Comparison of ENCODE assay signal across 15 cellular contexts in the genomic region with DNA sequence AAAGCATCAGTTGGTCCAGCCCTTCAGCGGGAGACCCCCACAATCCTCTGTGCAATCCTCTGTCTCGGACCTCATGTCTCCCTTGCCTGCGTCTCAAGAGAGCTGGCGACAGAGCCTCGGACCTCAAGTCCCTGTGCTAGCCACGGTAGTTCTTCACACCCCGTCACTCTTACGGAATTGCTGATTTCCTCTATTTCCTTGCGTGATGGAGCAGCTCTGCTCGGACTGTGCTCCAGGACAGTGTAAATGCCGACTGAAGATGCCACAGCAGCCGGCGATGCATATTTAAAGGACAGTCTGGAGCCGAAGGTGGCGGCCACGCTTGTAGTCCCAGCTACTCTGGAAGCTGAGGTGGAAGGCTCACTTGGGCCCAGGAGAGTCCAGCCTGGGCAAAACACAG. TPM values are rescaled to one million over a fixed set of nuclear protein-coding genes. Genes with fewer than 3 reads are reported as not detected.
DNase-seq lines count a peak whose midpoint lies in the region; ATAC-seq lines count a peak whose summit lies in the region.
"Had no signal": no experiment of that assay in that cellular context is flagged by ENCODE, and none has a peak within 500 bp of the region (broad histone marks: within the 10 kb centered on the region; RNA-seq: fewer than 3 reads in every experiment).

No MANE protein-coding gene starts in this region.

- peaks cover 5% of the 10 kb centered on the region for H3K79me1 ChIP-seq in mesenchymal stem cell (replicated peaks; ENCODE audit: low read length, poor library complexity, severe bottlenecking)

- intact Hi-C loops in CD4-positive, alpha-beta memory T cell (cut with micrococcal nuclease): no loop called here
- intact Hi-C loops in activated T-helper 1 cell treated with anti-CD3 and anti-CD28 coated beads, Interleukin-12 subunit alpha, Interleukin-12 subunit beta, Interleukin-2, Interleukin-4 antibody, amounts not matched to agents 30 ng/mL and 10 ng/mL and 1 ng/mL, durations not matched to agents 14 hours and 24 hours and 36 hours (cut with micrococcal nuclease): loop anchor here (10.0 kb wide), 1 partner anchor 240 kb away; no protein-coding TSS in a partner anchor

- H3K23ac ChIP-seq in mesenchymal stem cell (ENCODE audit: low read length in 2 of 2): no peak overlapping the region

- no peaks in the 10 kb centered on the region for H3K9me3 ChIP-seq in CD4-positive, alpha-beta memory T cell (ENCODE audit: control insufficient read depth in 1 of 2, low read length in 2 of 2)
- no peaks in the 10 kb centered on the region for H3K9me3 ChIP-seq in mesenchymal stem cell (ENCODE audit: control insufficient read depth, low read length)
- H3K9me3 ChIP-seq: gastroesophageal sphincter, mucosa of descending colon, uterus had no signal

- H2AFZ ChIP-seq in ACC112 (ENCODE audit: low read length, unreplicated experiment) (no peak overlapping the region), mesenchymal stem cell (ENCODE audit: low read depth, low read length) (no peak overlapping the region)

- H3K27me3 ChIP-seq in ACC112 (ENCODE audit: insufficient read depth, low read length) (no peaks in the 10 kb centered on the region), mesenchymal stem cell (ENCODE audit: control insufficient read depth in 1 of 2, insufficient read depth in 1 of 2, low read length in 2 of 2) (no peaks in the 10 kb centered on the region)
- no peaks in the 10 kb centered on the region for H3K27me3 ChIP-seq in CD4-positive, alpha-beta memory T cell (ENCODE audit: insufficient read depth, low read length)
- H3K27me3 ChIP-seq: gastroesophageal sphincter, uterus had no signal

- H3K36me3 Mint-ChIP-seq in CD4-positive, alpha-beta memory T cell: peaks cover 0 to 12% of the 10 kb centered on the region in 2 donors
- H3K36me3 Mint-ChIP-seq in activated T-helper 1 cell treated with anti-CD3 and anti-CD28 coated beads, Interleukin-12 subunit alpha, Interleukin-12 subunit beta, Interleukin-2, Interleukin-4 antibody, amounts not matched to agents 30 ng/mL and 10 ng/mL and 1 ng/mL, durations not matched to agents 14 hours and 24 hours and 36 hours (ENCODE audit: low read depth): peaks cover 9% of the 10 kb centered on the region

- H3K9me3 Mint-ChIP-seq in CD4-positive, alpha-beta memory T cell: no peaks in the 10 kb centered on the region
- no peaks in the 10 kb centered on the region for H3K9me3 Mint-ChIP-seq in activated T-helper 1 cell treated with anti-CD3 and anti-CD28 coated beads, Interleukin-12 subunit alpha, Interleukin-12 subunit beta, Interleukin-2, Interleukin-4 antibody, amounts not matched to agents 30 ng/mL and 10 ng/mL and 1 ng/mL, durations not matched to agents 14 hours and 24 hours and 36 hours

- no peak overlapping the region for H3K4ac ChIP-seq in mesenchymal stem cell (ENCODE audit: low read depth in 1 of 2, low read length in 2 of 2)

- H3K18ac ChIP-seq in mesenchymal stem cell (ENCODE audit: low read depth in 1 of 2, low read length in 2 of 2): no peak overlapping the region

- peak overlapping the region in 3 of 7 donors; percentile 25 to 87 (median 64) for H3K27ac Mint-ChIP-seq in CD4-positive, alpha-beta memory T cell
- H3K27ac Mint-ChIP-seq in activated T-helper 1 cell treated with anti-CD3 and anti-CD28 coated beads, Interleukin-12 subunit alpha, Interleukin-12 subunit beta, Interleukin-2, Interleukin-4 antibody, amounts not matched to agents 30 ng/mL and 10 ng/mL and 1 ng/mL, durations not matched to agents 14 hours and 24 hours and 36 hours: no peak overlapping the region

- ATAC-seq in GM21381 (IDR thresholded peaks at IDR 0.05; ENCODE audit: unreplicated experiment): no peak
- ATAC-seq in HG03045 (IDR thresholded peaks at IDR 0.05; ENCODE audit: unreplicated experiment): no peak
- ATAC-seq: gastroesophageal sphincter, mucosa of descending colon had no signal

- H3K9ac ChIP-seq in mesenchymal stem cell (ENCODE audit: low read length): peak overlapping the region; percentile 97

- H2BK120ac ChIP-seq in mesenchymal stem cell (ENCODE audit: low read depth, low read length): no peak overlapping the region

- H3K4me1 Mint-ChIP-seq in CD4-positive, alpha-beta memory T cell: peaks cover 16 to 35% (median 21%) of the 10 kb centered on the region in 4 donors
- peaks cover 18% of the 10 kb centered on the region for H3K4me1 Mint-ChIP-seq in activated T-helper 1 cell treated with anti-CD3 and anti-CD28 coated beads, Interleukin-12 subunit alpha, Interleukin-12 subunit beta, Interleukin-2, Interleukin-4 antibody, amounts not matched to agents 30 ng/mL and 10 ng/mL and 1 ng/mL, durations not matched to agents 14 hours and 24 hours and 36 hours (ENCODE audit: low read depth)

- peak overlapping the region; percentile 24 to 93 (median 84) for H3K4me3 Mint-ChIP-seq in CD4-positive, alpha-beta memory T cell
- peak overlapping the region; percentile 93 for H3K4me3 Mint-ChIP-seq in activated T-helper 1 cell treated with anti-CD3 and anti-CD28 coated beads, Interleukin-12 subunit alpha, Interleukin-12 subunit beta, Interleukin-2, Interleukin-4 antibody, amounts not matched to agents 30 ng/mL and 10 ng/mL and 1 ng/mL, durations not matched to agents 14 hours and 24 hours and 36 hours

- POLR2A ChIA-PET in CD4-positive, alpha-beta memory T cell (lab: Charles Lee; ENCODE audit: partially characterized antibody): interaction anchor here (1.2 kb wide), 1 partner anchor 30 kb away, joined by 4 read pairs; no protein-coding TSS in a partner anchor

- no peak overlapping the region for H3K4me2 ChIP-seq in mesenchymal stem cell (ENCODE audit: low read length, poor library complexity, severe bottlenecking)

- H4K91ac ChIP-seq in mesenchymal stem cell (ENCODE audit: low read length): no peak overlapping the region

- WGBS in mesenchymal stem cell: 93% methylated on average over 16 of the region's 16 CpGs

- CTCF ChIA-PET in CD4-positive, alpha-beta memory T cell (lab: Charles Lee; ENCODE audit: partially characterized antibody): interaction anchor here (2.5 to 4.2 kb wide), 2 partner anchors 12 to 13 kb away, joined by 9 to 28 read pairs; no protein-coding TSS in a partner anchor

- no peak for DNase-seq in CD4-positive, alpha-beta memory T cell
- DNase-seq in activated T-helper 1 cell treated with anti-CD3 and anti-CD28 coated beads, Interleukin-12 subunit alpha, Interleukin-12 subunit beta, Interleukin-2, Interleukin-4 antibody, amounts not matched to agents 30 ng/mL and 10 ng/mL and 1 ng/mL, durations not matched to agents 14 hours and 24 hours and 36 hours (ENCODE audit: low spot score): no peak
- DNase-seq in mesenchymal stem cell (no peak), kidney glomerular epithelial cell (lab: John Stamatoyannopoulos, UW) (no peak), NCI-H146 treated with DMSO at 0.1 percent for 48 hours (lab: John Stamatoyannopoulos, UW; ENCODE audit: unreplicated experiment) (no peak)
- DNase-seq: activated effector memory CD4-positive, alpha-beta T cell treated with anti-CD3 and anti-CD28 coated beads, Interleukin-2, amount 50 U/mL, for 16 hours; mucosa of descending colon; NCI-H1436 treated with DMSO at 0.1 percent for 48 hours; NCI-H510A treated with DMSO at 0.1 percent for 48 hours; stimulated activated CD4-positive, alpha-beta T cell treated with anti-CD3 and anti-CD28 coated beads, Interleukin-2, amount 100 ng/mL, for 48 hours; uterus had no signal

- H2BK12ac ChIP-seq in mesenchymal stem cell (ENCODE audit: low read length in 2 of 2): no peak overlapping the region

- H3K79me2 ChIP-seq in ACC112 (ENCODE audit: control insufficient read depth, insufficient read depth, low read length, unreplicated experiment): peaks cover 27% of the 10 kb centered on the region

- no peak overlapping the region for H3K27ac ChIP-seq in ACC112 (ENCODE audit: low read depth, low read length)
- no peak overlapping the region for H3K27ac ChIP-seq in CD4-positive, alpha-beta memory T cell (ENCODE audit: low read depth, low read length)
- H3K27ac ChIP-seq in mesenchymal stem cell (ENCODE audit: low read length, poor library complexity, severe bottlenecking): no peak overlapping the region
- H3K27ac ChIP-seq: uterus had no signal

- no peak overlapping the region for H3K14ac ChIP-seq in mesenchymal stem cell (ENCODE audit: low read length in 2 of 2)

- H3K4me1 ChIP-seq in ACC112 (ENCODE audit: control insufficient read depth, insufficient read depth, low read length, unreplicated experiment) (peaks cover 8% of the 10 kb centered on the region), mesenchymal stem cell (ENCODE audit: control insufficient read depth, insufficient read depth, low read depth, low read length) (peaks cover 10% of the 10 kb centered on the region)
- peaks cover 29% of the 10 kb centered on the region for H3K4me1 ChIP-seq in CD4-positive, alpha-beta memory T cell (ENCODE audit: insufficient read depth, low read length)

- H2BK15ac ChIP-seq in mesenchymal stem cell (ENCODE audit: low read depth, poor library complexity, severe bottlenecking): no peak overlapping the region

- H2AK5ac ChIP-seq in mesenchymal stem cell (ENCODE audit: low read length, severe bottlenecking): no peak overlapping the region

- no peaks in the 10 kb centered on the region for H3K36me3 ChIP-seq in ACC112 (ENCODE audit: insufficient read depth, low read length)
- no peaks in the 10 kb centered on the region for H3K36me3 ChIP-seq in CD4-positive, alpha-beta memory T cell (ENCODE audit: insufficient read depth, low read length)
- peaks cover 3 to 7% of the 10 kb centered on the region in 2 experiments for H3K36me3 ChIP-seq in mesenchymal stem cell (ENCODE audit: control insufficient read depth in 1 of 2, insufficient read depth in 2 of 2, low read depth in 1 of 2, low read length in 2 of 2)
- H3K36me3 ChIP-seq: gastroesophageal sphincter, uterus had no signal

- peak overlapping the region; percentile 95; the same call in 1 of the 2 replicates for H3K4me3 ChIP-seq in ACC112 (ENCODE audit: low read depth, low read length)
- no peak overlapping the region for H3K4me3 ChIP-seq in CD4-positive, alpha-beta memory T cell (ENCODE audit: low read length in 2 of 2)
- no peak overlapping the region for H3K4me3 ChIP-seq in mesenchymal stem cell (ENCODE audit: insufficient read depth in 1 of 2, low read depth in 1 of 2, low read length in 2 of 2)
- H3K4me3 ChIP-seq: mucosa of descending colon, uterus had no signal

- H3K27me3 Mint-ChIP-seq in CD4-positive, alpha-beta memory T cell: no peaks in the 10 kb centered on the region
- no peaks in the 10 kb centered on the region for H3K27me3 Mint-ChIP-seq in activated T-helper 1 cell treated with anti-CD3 and anti-CD28 coated beads, Interleukin-12 subunit alpha, Interleukin-12 subunit beta, Interleukin-2, Interleukin-4 antibody, amounts not matched to agents 30 ng/mL and 10 ng/mL and 1 ng/mL, durations not matched to agents 14 hours and 24 hours and 36 hours (ENCODE audit: insufficient read depth)

- no peak overlapping the region for H4K8ac ChIP-seq in mesenchymal stem cell (ENCODE audit: low read length)

- H2BK5ac ChIP-seq in mesenchymal stem cell (ENCODE audit: low read depth, low read length, poor library complexity, severe bottlenecking): no peak overlapping the region

RNA-seq across cellular contexts. Expression of a gene that starts 1.9 kb away (rescaled TPM):
- 1 to 10 TPM; 2.8 to 3.2 TPM for total RNA-seq in CD4-positive, alpha-beta memory T cell
- polyA plus RNA-seq in CD4-positive, alpha-beta memory T cell: 1 to 10 TPM in 1 of 2 donors, under 1 TPM in 1; 0.55 to 1.9 TPM
- 4.4 and 4.5 TPM in 2 replicates for total RNA-seq in activated T-helper 1 cell treated with anti-CD3 and anti-CD28 coated beads, Interleukin-12 subunit alpha, Interleukin-12 subunit beta, Interleukin-2, Interleukin-4 antibody, amounts not matched to agents 30 ng/mL and 10 ng/mL and 1 ng/mL, durations not matched to agents 14 hours and 24 hours and 36 hours
- polyA plus RNA-seq in mesenchymal stem cell (2013, experiment 1 of 2): 3.6 TPM
- polyA plus RNA-seq in mesenchymal stem cell (2013, experiment 2 of 2): 3.7 TPM

RNA-seq across cellular contexts. Expression of a gene that starts 2.1 kb away (rescaled TPM):
- total RNA-seq in CD4-positive, alpha-beta memory T cell: 10 to 100 TPM; 41.3 to 41.4 TPM
- 10 to 100 TPM in 1 of 2 donors, 1 to 10 TPM in 1; 2.6 to 35.5 TPM for polyA plus RNA-seq in CD4-positive, alpha-beta memory T cell
- 140 and 142 TPM in 2 replicates for total RNA-seq in activated T-helper 1 cell treated with anti-CD3 and anti-CD28 coated beads, Interleukin-12 subunit alpha, Interleukin-12 subunit beta, Interleukin-2, Interleukin-4 antibody, amounts not matched to agents 30 ng/mL and 10 ng/mL and 1 ng/mL, durations not matched to agents 14 hours and 24 hours and 36 hours
- polyA plus RNA-seq in mesenchymal stem cell (2013, experiment 1 of 2): 32.6 TPM
- polyA plus RNA-seq in mesenchymal stem cell (2013, experiment 2 of 2): 33.3 TPM
